In the genomic region with DNA sequence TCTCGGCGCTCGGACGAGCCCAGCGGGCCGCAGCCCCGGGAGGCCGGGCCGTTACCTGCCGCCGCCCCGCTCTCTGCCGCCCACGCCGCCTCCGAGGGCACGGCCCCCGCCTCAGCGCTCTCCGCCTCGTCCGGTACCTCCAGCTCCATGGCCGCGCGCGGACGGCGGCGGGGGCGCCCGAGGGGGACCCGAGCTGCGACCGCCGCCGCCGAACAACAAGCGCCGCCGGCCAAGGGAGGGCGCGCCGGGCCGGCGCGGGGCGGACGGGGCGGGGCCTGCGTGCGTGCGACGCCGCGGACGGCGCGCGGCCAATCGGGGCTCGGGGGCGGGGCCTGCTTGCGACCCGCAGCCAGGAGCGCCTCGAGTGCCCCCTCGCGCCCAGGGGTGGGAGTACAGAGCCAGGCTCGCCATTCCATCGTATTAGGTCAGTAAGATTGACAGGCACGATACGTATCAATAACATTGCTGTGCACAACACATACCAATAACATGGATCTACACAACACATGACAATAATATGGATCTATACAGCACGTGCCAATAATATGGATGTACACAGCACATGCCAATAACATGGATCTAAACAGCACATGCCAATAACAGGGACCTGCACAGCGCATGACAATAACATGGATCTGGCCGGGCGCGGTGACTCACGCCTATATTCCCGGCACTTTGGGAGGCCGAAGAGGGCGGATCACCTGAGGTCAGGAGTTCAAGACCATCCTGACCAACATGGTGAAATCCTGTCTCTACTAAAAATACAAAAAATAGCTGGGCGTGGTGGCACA, we compare ENCODE assay signal across 8 cellular contexts. TPM values are rescaled to one million over a fixed set of nuclear protein-coding genes. Genes with fewer than 3 reads are reported as not detected.
DNase-seq lines count a peak whose midpoint lies in the region; ATAC-seq and TF ChIP-seq lines count a peak whose summit lies in the region.

A gene with protein sequence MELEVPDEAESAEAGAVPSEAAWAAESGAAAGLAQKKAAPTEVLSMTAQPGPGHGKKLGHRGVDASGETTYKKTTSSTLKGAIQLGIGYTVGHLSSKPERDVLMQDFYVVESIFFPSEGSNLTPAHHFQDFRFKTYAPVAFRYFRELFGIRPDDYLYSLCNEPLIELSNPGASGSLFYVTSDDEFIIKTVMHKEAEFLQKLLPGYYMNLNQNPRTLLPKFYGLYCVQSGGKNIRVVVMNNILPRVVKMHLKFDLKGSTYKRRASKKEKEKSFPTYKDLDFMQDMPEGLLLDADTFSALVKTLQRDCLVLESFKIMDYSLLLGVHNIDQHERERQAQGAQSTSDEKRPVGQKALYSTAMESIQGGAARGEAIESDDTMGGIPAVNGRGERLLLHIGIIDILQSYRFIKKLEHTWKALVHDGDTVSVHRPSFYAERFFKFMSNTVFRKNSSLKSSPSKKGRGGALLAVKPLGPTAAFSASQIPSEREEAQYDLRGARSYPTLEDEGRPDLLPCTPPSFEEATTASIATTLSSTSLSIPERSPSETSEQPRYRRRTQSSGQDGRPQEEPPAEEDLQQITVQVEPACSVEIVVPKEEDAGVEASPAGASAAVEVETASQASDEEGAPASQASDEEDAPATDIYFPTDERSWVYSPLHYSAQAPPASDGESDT (minus strand): TSS at position 227 of the 791 bp plus-strand sequence. CDS start 78 bp downstream, at position 149.

- no peaks in the 10 kb centered on the region for H3K27me3 ChIP-seq in gastroesophageal sphincter

- DNase-seq in EL (peak; percentile 82), Kasumi-1 (lab: John Stamatoyannopoulos, UW) (peak; percentile 72 to 77), SHP77 (lab: John Stamatoyannopoulos, UW) (peak; percentile 76 to 80), occipital lobe (lab: John Stamatoyannopoulos, UW) (peak; percentile 76)
- DNase-seq in activated gamma-delta T cell treated with anti-CD3 and anti-CD28 coated beads, Interleukin-2, amount 50 U/mL, for 16 hours (ENCODE audit: low read depth): peak; percentile 89

- H3K4me1 ChIP-seq in gastroesophageal sphincter: peaks cover 0 to 42% (median 11%) of the 10 kb centered on the region in 3 donors

- ATAC-seq in GM21786 (IDR thresholded peaks at IDR 0.05; ENCODE audit: unreplicated experiment) (peak; percentile 60), gastroesophageal sphincter (peak; percentile 91)

- H3K9me3 ChIP-seq in gastroesophageal sphincter: no peaks in the 10 kb centered on the region

- WGBS in gastroesophageal sphincter (ENCODE audit: low coverage in 1 of 2), 2 donors: 0 to 25% methylated on average over 1 to 5 of the region's 82 CpGs

- peak; percentile 61 to 78 for TF ChIP-seq POLR2A in gastroesophageal sphincter (IDR thresholded peaks at IDR 0.05)

- H3K36me3 ChIP-seq in gastroesophageal sphincter: peaks cover 0 to 6% of the 10 kb centered on the region in 2 donors

- TF ChIP-seq EP300 in gastroesophageal sphincter (IDR thresholded peaks at IDR 0.05): no peak

- TF ChIP-seq CTCF in gastroesophageal sphincter (IDR thresholded peaks at IDR 0.05): peak in 3 of 4 experiments; percentile 82 to 96 (median 93)

- H3K4me3 ChIP-seq in gastroesophageal sphincter: peak within 1 kb of the TSS; percentile 50 to 97

- peak within 1 kb of the TSS; percentile 72 to 98 (median 92) for H3K27ac ChIP-seq in gastroesophageal sphincter
- H3K27ac ChIP-seq in temporal lobe (ENCODE audit: low read depth, low read length): peak within 1 kb of the TSS; percentile 65

RNA-seq across cellular contexts. Expression of the gene that starts here (rescaled TPM):
- 100 to 1,000 TPM in 1 of 4 donors, 10 to 100 TPM in 3; 50.8 to 165 (median 61.5) TPM for total RNA-seq in gastroesophageal sphincter
- total RNA-seq in occipital lobe: 19.8 TPM
- 22.4 TPM for total RNA-seq in temporal lobe

Comparison
In these comparisons a context has a peak if more than half of its experiments do, and no peak if none do; other contexts are left out.
1. Peak in every context shown above with its lines: DNase-seq, ATAC-seq, H3K4me3 ChIP-seq and H3K27ac ChIP-seq.